Comparison of ENCODE assay signal across 16 cellular contexts in genomic region chr20:30484749-30485070, GRCh38.
DNase-seq lines count a peak whose midpoint lies in the region; ATAC-seq and TF ChIP-seq lines count a peak whose summit lies in the region.
"Had no signal": no experiment of that assay in that cellular context is flagged by ENCODE, and none has a peak within 500 bp of the region (broad histone marks: within the 10 kb centered on the region; RNA-seq: fewer than 3 reads in every experiment).

No MANE protein-coding gene starts in this region.

- H3K4me3 ChIP-seq in RWPE2 (ENCODE audit: severe bottlenecking), result no peak overlapping the region
- H3K4me3 ChIP-seq in spleen, result no peak overlapping the region
- no peak overlapping the region for H3K4me3 ChIP-seq in tibial artery

- ATAC-seq in RWPE2 (ENCODE audit: low read depth) (no peak), GM21786 (IDR thresholded peaks at IDR 0.05; ENCODE audit: unreplicated experiment) (no peak), GM21529 (IDR thresholded peaks at IDR 0.05; ENCODE audit: unreplicated experiment) (no peak)

- no peaks in the 10 kb centered on the region for H3K27me3 ChIP-seq in RWPE2 (ENCODE audit: insufficient read depth, poor library complexity, severe bottlenecking)
- H3K27me3 ChIP-seq in spleen (replicated peaks in 1 of 7), result peaks cover 0 to 30% (median 0%) of the 10 kb centered on the region in 7 donors
- H3K27me3 ChIP-seq in tibial artery, result peaks cover 0 to 27% of the 10 kb centered on the region in 2 donors
- H3K27me3 ChIP-seq: BE2C had no signal

- H3K36me3 ChIP-seq in RWPE2 (ENCODE audit: low read depth), result no peaks in the 10 kb centered on the region
- no peaks in the 10 kb centered on the region for H3K36me3 ChIP-seq in spleen
- no peaks in the 10 kb centered on the region for H3K36me3 ChIP-seq in tibial artery
- H3K36me3 ChIP-seq: BE2C had no signal

- H3K4me1 ChIP-seq in RWPE2 (ENCODE audit: insufficient read depth, poor library complexity, severe bottlenecking) (no peaks in the 10 kb centered on the region), spleen (no peaks in the 10 kb centered on the region), tibial artery (no peaks in the 10 kb centered on the region)
- H3K4me1 ChIP-seq: BE2C had no signal

- intact Hi-C loops in spleen (cut with DNase I; ENCODE audit: low total_unique reads) (no loop called here), tibial artery (cut with DNase I; ENCODE audit: low total_unique reads) (no loop called here)

- TF ChIP-seq CTCF in RWPE2 (IDR thresholded peaks at IDR 0.05; ENCODE audit: poor library complexity, severe bottlenecking) (no peak), spleen (IDR thresholded peaks at IDR 0.05 in 8 of 11, conservative IDR thresholded peaks at IDR 0.05 in 3 of 11) (no peak), tibial artery (IDR thresholded peaks at IDR 0.05) (no peak)

- H3K9me3 ChIP-seq in RWPE2 (ENCODE audit: severe bottlenecking) (peaks cover 48% of the 10 kb centered on the region), spleen (peaks cover 0 to 89% (median 78%) of the 10 kb centered on the region in 8 donors), tibial artery (peaks cover 0 to 46% (median 46%) of the 10 kb centered on the region in 3 donors)
- H3K9me3 ChIP-seq: BE2C had no signal

- DNase-seq in AG20443 (ENCODE audit: low spot score) (peak; percentile 2), GM03348 (ENCODE audit: low spot score) (peak; percentile 2), RWPE2 (ENCODE audit: low spot score) (peak; percentile 75), spleen (peak; percentile 48), tibial artery (no peak)
- DNase-seq: BE2C; CD4-positive, alpha-beta memory T cell; DMS153; DMS79 treated with DMSO at 0.1 percent for 48 hours; EL; HCEC 1CT; HFFc6 had no signal

- no peak for TF ChIP-seq POLR2A in spleen (IDR thresholded peaks at IDR 0.05)

- H3K27ac ChIP-seq in RWPE2 (ENCODE audit: poor library complexity, severe bottlenecking) (no peak overlapping the region), spleen (no peak overlapping the region), tibial artery (no peak overlapping the region)
- H3K27ac ChIP-seq: C4-2B, HL-60 had no signal

- WGBS in spleen, 5 donors, result 91 to 97% (median 93%) methylated on average over 14 to 17 of the region's 17 CpGs

Comparison
In these comparisons a context has a peak if more than half of its experiments do, and no peak if none do; other contexts are left out.
1. DNase-seq: peak in AG20443 (single experiment), GM03348 (single experiment), RWPE2 (single experiment) and spleen (single experiment); none in tibial artery (0 of 2).